In genomic region chr1:13960376-13960987, GRCh38 we compare ENCODE assay signal across 8 cellular contexts.
DNase-seq lines count a peak whose midpoint lies in the region; ATAC-seq, FAIRE-seq and TF ChIP-seq lines count a peak whose summit lies in the region.

No MANE protein-coding gene starts in this region.

- POLR2A ChIA-PET in WTC11 (lab: Charles Lee), result no interaction called here

- no peaks in the 10 kb centered on the region for H3K36me3 Mint-ChIP-seq in WTC11

- FAIRE-seq in bronchial epithelial cell (lab: Jason Lieb, UNC), result peak; percentile 89

- DNase-seq in NCI-H82 (lab: John Stamatoyannopoulos, UW) (peak; percentile 78), NCI-H82 treated with DMSO at 0.1 percent for 48 hours (lab: John Stamatoyannopoulos, UW; ENCODE audit: unreplicated experiment) (no peak), NCI-H1048 (lab: John Stamatoyannopoulos, UW) (peak; percentile 22), WTC11 (ENCODE audit: low spot score) (peak; percentile 82), bronchial epithelial cell (ENCODE audit: low read depth) (peak; percentile 44), islet precursor cell (peak; percentile 79)
- peak; percentile 38 to 60 (median 42) for DNase-seq in stimulated activated CD4-positive, alpha-beta T cell treated with anti-CD3 and anti-CD28 coated beads, Interleukin-1b, Interleukin-23, amount 100 ng/mL, for 24 hours (ENCODE audit: low read depth in 4 of 4, low spot score in 1 of 4)

- no peak overlapping the region for H3K4me3 Mint-ChIP-seq in WTC11

- CTCF ChIA-PET in WTC11 (lab: Charles Lee), result interaction anchor here (1.6 to 3.0 kb wide), 4 partner anchors 10 to 132 kb away, joined by 5 to 28 read pairs (median 12); no protein-coding TSS in a partner anchor

- no peak overlapping the region for H3K4me3 ChIP-seq in bronchial epithelial cell (ENCODE audit: low read depth, low read length)

- peak; percentile 96 for TF ChIP-seq CTCF in WTC11 (IDR thresholded peaks at IDR 0.05)
- TF ChIP-seq CTCF in bronchial epithelial cell (IDR thresholded peaks at IDR 0.05; ENCODE audit: insufficient read depth, low read length, severe bottlenecking), result peak; percentile 95

- ATAC-seq in WTC11 (peak; percentile 89), GM21526 (IDR thresholded peaks at IDR 0.05; ENCODE audit: low FRiP score, unreplicated experiment) (no peak)

- peaks cover 19% of the 10 kb centered on the region for H3K27me3 Mint-ChIP-seq in WTC11 (ENCODE audit: low read depth)

- H3K36me3 ChIP-seq in bronchial epithelial cell (ENCODE audit: control insufficient read depth, insufficient read depth, low read length), result no peaks in the 10 kb centered on the region

- peaks cover 5% of the 10 kb centered on the region for H3K9me3 Mint-ChIP-seq in WTC11

- no peaks in the 10 kb centered on the region for H3K27me3 ChIP-seq in bronchial epithelial cell (ENCODE audit: control insufficient read depth, insufficient read depth, low read length)

- H3K4me1 Mint-ChIP-seq in WTC11, result no peaks in the 10 kb centered on the region; the same call in 1 of the 2 replicates

- H3K27ac Mint-ChIP-seq in WTC11, result no peak overlapping the region

TF ChIP-seq in WTC11, 78 proteins besides CTCF, POLR2A, EP300 and RAD21:
- no peak for TF ChIP-seq CDX4 (CRISPR knock-in tag; IDR thresholded peaks at IDR 0.05; ENCODE audit: borderline replicate concordance)
